In genomic region chr14:103281496-103282231, GRCh38 we compare ENCODE assay signal across 8 cellular contexts. TPM values are rescaled to one million over a fixed set of nuclear protein-coding genes. Genes with fewer than 3 reads are reported as not detected.
DNase-seq lines count a peak whose midpoint lies in the region; ATAC-seq, FAIRE-seq and TF ChIP-seq lines count a peak whose summit lies in the region.

No MANE protein-coding gene starts in this region.

- no peak overlapping the region for H3K14ac ChIP-seq in trophoblast cell (ENCODE audit: low read length)

- H3K36me3 ChIP-seq in OCI-LY3 (replicated peaks; ENCODE audit: low read depth, low read length) (no peaks in the 10 kb centered on the region), fibroblast of lung (ENCODE audit: control insufficient read depth, insufficient read depth, low read length) (no peaks in the 10 kb centered on the region), trophoblast cell (ENCODE audit: control insufficient read depth in 1 of 2, insufficient read depth in 2 of 2, low read length in 2 of 2) (no peaks in the 10 kb centered on the region)

- no peak overlapping the region for H2BK120ac ChIP-seq in trophoblast cell (ENCODE audit: insufficient read depth, low read length, poor library complexity)

- no peak overlapping the region for H3K23ac ChIP-seq in trophoblast cell (ENCODE audit: low read length)

- H3K18ac ChIP-seq in trophoblast cell (ENCODE audit: low read length), result no peak overlapping the region

- H3K79me1 ChIP-seq in trophoblast cell (ENCODE audit: low read length), result no peaks in the 10 kb centered on the region

- H4K8ac ChIP-seq in trophoblast cell (ENCODE audit: low read depth, low read length), result no peak overlapping the region

- no peaks in the 10 kb centered on the region for H3K27me3 ChIP-seq in OCI-LY3 (ENCODE audit: low read depth, low read length)
- peaks cover 4% of the 10 kb centered on the region for H3K27me3 ChIP-seq in fibroblast of lung (ENCODE audit: control insufficient read depth, insufficient read depth, low read length)
- peaks cover 20% of the 10 kb centered on the region for H3K27me3 ChIP-seq in trophoblast cell (ENCODE audit: insufficient read depth, low read length)

- WGBS in trophoblast cell (ENCODE audit: extremely low coverage, insufficient coverage, insufficient read length), result no CpG with 5 or more reads among the region's 11 CpGs

- ATAC-seq in HG03460 (IDR thresholded peaks at IDR 0.05; ENCODE audit: unreplicated experiment), result no peak
- ATAC-seq in HG02642 (IDR thresholded peaks at IDR 0.05; ENCODE audit: poor library complexity, unreplicated experiment), result no peak

- FAIRE-seq in urothelium cell line (lab: Jason Lieb, UNC), result no peak

- H3K4me3 ChIP-seq in OCI-LY3 (ENCODE audit: low read length), result no peak overlapping the region
- no peak overlapping the region for H3K4me3 ChIP-seq in fibroblast of lung (replicated peaks in 1 of 4; ENCODE audit: control extremely low read depth in 1 of 4, insufficient read depth in 1 of 4, low read depth in 3 of 4, low read length in 4 of 4)
- H3K4me3 ChIP-seq in trophoblast cell (ENCODE audit: low read depth, low read length), result no peak overlapping the region

- H3K9me3 ChIP-seq in OCI-LY3 (ENCODE audit: insufficient read depth, low read length) (no peaks in the 10 kb centered on the region), fibroblast of lung (ENCODE audit: control insufficient read depth, insufficient read depth, low read depth, low read length) (no peaks in the 10 kb centered on the region), trophoblast cell (ENCODE audit: insufficient read depth, low read depth, low read length) (peaks cover 10% of the 10 kb centered on the region)

- no peak overlapping the region for H2BK5ac ChIP-seq in trophoblast cell (ENCODE audit: low read depth, low read length, poor library complexity)

- H3K9ac ChIP-seq in OCI-LY3 (ENCODE audit: low read length) (no peak overlapping the region), fibroblast of lung (ENCODE audit: insufficient read depth, low read length) (no peak overlapping the region), trophoblast cell (ENCODE audit: low read length) (no peak overlapping the region)

- no peak overlapping the region for H4K91ac ChIP-seq in trophoblast cell (ENCODE audit: low read depth, low read length)

- TF ChIP-seq CTCF in OCI-LY3 (IDR thresholded peaks at IDR 0.05; ENCODE audit: low read depth, low read length) (0 out of 2 replicates have a peak, but pooled peaks have one; percentile 8), fibroblast of lung (conservative IDR thresholded peaks at IDR 0.05 in 1 of 2, IDR thresholded peaks at IDR 0.05 in 1 of 2; ENCODE audit: low read depth in 1 of 2, low read length in 2 of 2) (peak; percentile 58 to 76)

- no peak overlapping the region for H4K12ac ChIP-seq in trophoblast cell (ENCODE audit: low read depth, low read length)

- H2AFZ ChIP-seq in OCI-LY3 (ENCODE audit: low read depth, low read length) (no peak overlapping the region), fibroblast of lung (ENCODE audit: low read length) (no peak overlapping the region), trophoblast cell (ENCODE audit: insufficient read depth, low read length, poor library complexity) (no peak overlapping the region)

- DNase-seq in GM04504 (ENCODE audit: low read depth) (peak; percentile 46), fibroblast of lung (ENCODE audit: low read depth in 2 of 2) (peak; percentile 40 to 63), trophoblast cell (peak; percentile 53 to 70), urothelium cell line (ENCODE audit: low spot score) (no peak), NCI-H187 treated with DMSO at 0.1 percent for 48 hours (lab: John Stamatoyannopoulos, UW) (no peak)

- no peak overlapping the region for H3K4me2 ChIP-seq in OCI-LY3 (ENCODE audit: low read length)
- H3K4me2 ChIP-seq in fibroblast of lung (ENCODE audit: extremely low read depth, insufficient read depth, low read length), result no peak overlapping the region
- no peak overlapping the region for H3K4me2 ChIP-seq in trophoblast cell (ENCODE audit: low read length)

- H4K20me1 ChIP-seq in OCI-LY3 (ENCODE audit: insufficient read depth, low read length) (no peaks in the 10 kb centered on the region), fibroblast of lung (ENCODE audit: control insufficient read depth, extremely low read depth, insufficient read depth, low read length) (no peaks in the 10 kb centered on the region)

- H2BK12ac ChIP-seq in trophoblast cell (ENCODE audit: low read length), result no peak overlapping the region

- H3K27ac ChIP-seq in OCI-LY3 (ENCODE audit: low read length) (no peak overlapping the region), fibroblast of lung (ENCODE audit: insufficient read depth, low read length) (no peak overlapping the region), trophoblast cell (ENCODE audit: low read depth, low read length) (no peak overlapping the region)

- H2AK5ac ChIP-seq in trophoblast cell (ENCODE audit: low read length), result no peak overlapping the region

- H3K79me2 ChIP-seq in OCI-LY3 (ENCODE audit: low read length), result no peaks in the 10 kb centered on the region
- no peaks in the 10 kb centered on the region for H3K79me2 ChIP-seq in fibroblast of lung (ENCODE audit: control insufficient read depth, insufficient read depth, low read length)
- H3K79me2 ChIP-seq in trophoblast cell (ENCODE audit: control insufficient read depth, insufficient read depth, low read length, poor library complexity), result no peaks in the 10 kb centered on the region

- H3K4ac ChIP-seq in trophoblast cell (ENCODE audit: low read depth, low read length), result no peak overlapping the region

- H3K4me1 ChIP-seq in OCI-LY3 (ENCODE audit: low read length) (peaks cover 3% of the 10 kb centered on the region), fibroblast of lung (ENCODE audit: control insufficient read depth, extremely low read depth, insufficient read depth, low read length) (no peaks in the 10 kb centered on the region), trophoblast cell (ENCODE audit: control insufficient read depth in 1 of 2, insufficient read depth in 2 of 2, low read length in 2 of 2) (peaks cover 0 to 10% of the 10 kb centered on the region in 2 experiments)

RNA-seq across cellular contexts. Expression of gene EIF5, which starts 52.4 kb away (rescaled TPM):
- 158 and 185 TPM in 2 replicates for total RNA-seq in fibroblast of lung
- polyA plus RNA-seq in fibroblast of lung, result 333 and 400 TPM in 2 replicates
- 235 and 291 TPM in 2 replicates for polyA plus RNA-seq in fibroblast of lung (2012)
- polyA minus RNA-seq in fibroblast of lung (ENCODE audit: low replicate concordance), result 39.8 and 40.9 TPM in 2 replicates
- polyA plus RNA-seq in trophoblast cell (2013), result 350 and 375 TPM in 2 replicates

Comparison
In these comparisons a context has a peak if more than half of its experiments do, and no peak if none do; other contexts are left out.
1. DNase-seq: peak in GM04504 (single experiment), fibroblast of lung (2 of 2) and trophoblast cell (2 of 2); none in urothelium cell line (single experiment) and NCI-H187 treated with DMSO at 0.1 percent for 48 hours (single experiment).